ENCODE assay signal across 12 cellular contexts in genomic region chr14:61923348-61923747, GRCh38.
A peak's percentile ranks its signal among the peaks of the same experiment; 100 is the strongest.
DNase-seq lines count a peak whose midpoint lies in the region; ATAC-seq and TF ChIP-seq lines count a peak whose summit lies in the region.
"Had no signal": no experiment of that assay in that cellular context is flagged by ENCODE, and none has a peak within 500 bp of the region (broad histone marks: within the 10 kb centered on the region; RNA-seq: fewer than 3 reads in every experiment).

No MANE protein-coding gene starts in this region.

- H3K4me3 ChIP-seq in GM06990 (replicated peaks; ENCODE audit: low read depth, low read length): no peak overlapping the region
- H3K4me3 ChIP-seq in RWPE2 (ENCODE audit: severe bottlenecking): no peak overlapping the region
- no peak overlapping the region for H3K4me3 ChIP-seq in aorta (ENCODE audit: low read length in 2 of 2)
- H3K4me3 ChIP-seq in gastrocnemius medialis: no peak overlapping the region
- H3K4me3 ChIP-seq: sigmoid colon, vagina had no signal

- DNase-seq in AG09319 (ENCODE audit: extremely low read depth, low read depth): no peak
- DNase-seq in GM06990 (ENCODE audit: extremely low read depth, insufficient read length): no peak
- DNase-seq in RWPE2 (ENCODE audit: low spot score): no peak
- no peak for DNase-seq in foreskin keratinocyte
- no peak for DNase-seq in aorta
- DNase-seq in NCI-H774 (lab: John Stamatoyannopoulos, UW): no peak
- DNase-seq in gastrocnemius medialis: no peak
- DNase-seq: activated CD4-positive, alpha-beta T cell treated with anti-CD3 and anti-CD28 coated beads, Interleukin-2, amount 50 U/mL, for 1 hour; NCI-H2227 treated with DMSO at 0.1 percent for 48 hours; sigmoid colon had no signal

- no peaks in the 10 kb centered on the region for H3K36me3 ChIP-seq in GM06990 (ENCODE audit: control insufficient read depth, insufficient read depth, low read length)
- H3K36me3 ChIP-seq in RWPE2 (ENCODE audit: low read depth): no peaks in the 10 kb centered on the region
- H3K36me3 ChIP-seq in aorta (ENCODE audit: control insufficient read depth in 1 of 2, insufficient read depth in 2 of 2, low read length in 1 of 2): no peaks in the 10 kb centered on the region
- no peaks in the 10 kb centered on the region for H3K36me3 ChIP-seq in gastrocnemius medialis
- H3K36me3 ChIP-seq: sigmoid colon, vagina had no signal

- peak; percentile 44 for TF ChIP-seq CTCF in AG09319 (IDR thresholded peaks at IDR 0.05; ENCODE audit: low read depth, low read length)
- peak; percentile 12 for TF ChIP-seq CTCF in GM06990 (IDR thresholded peaks at IDR 0.05; ENCODE audit: insufficient read depth, low read length, poor library complexity, severe bottlenecking)
- TF ChIP-seq CTCF in RWPE2 (IDR thresholded peaks at IDR 0.05; ENCODE audit: poor library complexity, severe bottlenecking): peak; percentile 91
- TF ChIP-seq CTCF in foreskin keratinocyte (conservative IDR thresholded peaks at IDR 0.05): peak; percentile 63
- no peak for TF ChIP-seq CTCF in gastrocnemius medialis (IDR thresholded peaks at IDR 0.05 in 4 of 5, conservative IDR thresholded peaks at IDR 0.05 in 1 of 5)

- 24 to 41% methylated on average over 4 of the region's 4 CpGs for WGBS in aorta, 2 donors

- H3K27ac ChIP-seq in RWPE2 (ENCODE audit: poor library complexity, severe bottlenecking): no peak overlapping the region
- H3K27ac ChIP-seq in foreskin keratinocyte: no peak overlapping the region
- no peak overlapping the region for H3K27ac ChIP-seq in aorta (ENCODE audit: low read depth in 1 of 2, low read length in 2 of 2)
- no peak overlapping the region for H3K27ac ChIP-seq in gastrocnemius medialis
- H3K27ac ChIP-seq: sigmoid colon, vagina had no signal

- TF ChIP-seq POLR2A in gastrocnemius medialis (IDR thresholded peaks at IDR 0.05): no peak
- TF ChIP-seq POLR2A in GM18505 (IDR thresholded peaks at IDR 0.05; ENCODE audit: borderline replicate concordance, extremely low read depth, insufficient read depth, insufficient read length): no peak

- H3K4me1 ChIP-seq in RWPE2 (ENCODE audit: insufficient read depth, poor library complexity, severe bottlenecking): peaks cover 27% of the 10 kb centered on the region
- H3K4me1 ChIP-seq in foreskin keratinocyte: peaks cover 19% of the 10 kb centered on the region
- H3K4me1 ChIP-seq in aorta (ENCODE audit: control insufficient read depth in 1 of 2, insufficient read depth in 2 of 2, low read length in 2 of 2): peaks cover 0 to 7% of the 10 kb centered on the region in 2 donors
- no peaks in the 10 kb centered on the region for H3K4me1 ChIP-seq in gastrocnemius medialis
- H3K4me1 ChIP-seq: sigmoid colon, vagina had no signal

- ATAC-seq in RWPE2 (ENCODE audit: low read depth): no peak
- ATAC-seq in foreskin keratinocyte: no peak
- no peak for ATAC-seq in aorta (ENCODE audit: low FRiP score)
- ATAC-seq in gastrocnemius medialis: no peak
- no peak for ATAC-seq in GM18505 (IDR thresholded peaks at IDR 0.05; ENCODE audit: unreplicated experiment)

- H3K9me3 ChIP-seq in RWPE2 (ENCODE audit: severe bottlenecking): no peaks in the 10 kb centered on the region
- peaks cover 2% of the 10 kb centered on the region for H3K9me3 ChIP-seq in aorta (ENCODE audit: control insufficient read depth, low read length)
- no peaks in the 10 kb centered on the region for H3K9me3 ChIP-seq in gastrocnemius medialis
- H3K9me3 ChIP-seq: sigmoid colon, vagina had no signal

- H3K27me3 ChIP-seq in GM06990 (replicated peaks; ENCODE audit: control insufficient read depth, insufficient read depth, low read length): no peaks in the 10 kb centered on the region
- H3K27me3 ChIP-seq in RWPE2 (ENCODE audit: insufficient read depth, poor library complexity, severe bottlenecking): no peaks in the 10 kb centered on the region
- H3K27me3 ChIP-seq in foreskin keratinocyte: peaks cover 3% of the 10 kb centered on the region
- no peaks in the 10 kb centered on the region for H3K27me3 ChIP-seq in aorta (ENCODE audit: control insufficient read depth in 1 of 2, insufficient read depth in 2 of 2, low read length in 1 of 2)
- no peaks in the 10 kb centered on the region for H3K27me3 ChIP-seq in gastrocnemius medialis
- H3K27me3 ChIP-seq: sigmoid colon, vagina had no signal

- intact Hi-C loops in aorta (cut with DNase I) (no loop called here), gastrocnemius medialis (cut with DNase I; ENCODE audit: low total_unique reads) (no loop called here)

- in situ Hi-C loops in gastrocnemius medialis (cut with MboI; ENCODE audit: low sequenced_read_pairs in 4 of 4): no loop called here

Comparison
In these comparisons a context has a peak if more than half of its experiments do, and no peak if none do; other contexts are left out.
1. CTCF ChIP-seq: peak in AG09319 (single experiment), GM06990 (single experiment), RWPE2 (single experiment) and foreskin keratinocyte (single experiment); none in gastrocnemius medialis (0 of 5).